In genomic region chr6:49151461-49151860, GRCh38 we compare ENCODE assay signal across 19 cellular contexts.
DNase-seq lines count a peak whose midpoint lies in the region; ATAC-seq and TF ChIP-seq lines count a peak whose summit lies in the region.
"Had no signal": no experiment of that assay in that cellular context is flagged by ENCODE, and none has a peak within 500 bp of the region (broad histone marks: within the 10 kb centered on the region; RNA-seq: fewer than 3 reads in every experiment).

No MANE protein-coding gene starts in this region.

- H3K4me1 ChIP-seq in trophoblast cell (ENCODE audit: control insufficient read depth in 1 of 2, insufficient read depth in 2 of 2, low read length in 2 of 2): no peaks in the 10 kb centered on the region
- H3K4me1 ChIP-seq: BE2C, Peyer's patch had no signal

- no peak for ATAC-seq in GM19328 (IDR thresholded peaks at IDR 0.05; ENCODE audit: unreplicated experiment)
- ATAC-seq: GM23338, HCT116, SK-N-SH treated with all-trans-retinoic acid at 6 μM for 48 hours had no signal

- H3K14ac ChIP-seq in trophoblast cell (ENCODE audit: low read length): no peak overlapping the region

- no peaks in the 10 kb centered on the region for H3K79me1 ChIP-seq in trophoblast cell (ENCODE audit: low read length)

- no peak overlapping the region for H3K18ac ChIP-seq in trophoblast cell (ENCODE audit: low read length)

- peaks cover 20% of the 10 kb centered on the region for H3K9me3 Mint-ChIP-seq in osteocyte (ENCODE audit: unreplicated experiment)

- H2AK5ac ChIP-seq in trophoblast cell (ENCODE audit: low read length): no peak overlapping the region

- no peak overlapping the region for H3K23ac ChIP-seq in trophoblast cell (ENCODE audit: low read length)

- POLR2A ChIA-PET in AG04450 (lab: Yijun Ruan, JAX): no interaction called here

- H3K79me2 ChIP-seq in trophoblast cell (ENCODE audit: control insufficient read depth, insufficient read depth, low read length, poor library complexity): no peaks in the 10 kb centered on the region

- TF ChIP-seq CTCF in AG04450 (IDR thresholded peaks at IDR 0.05; ENCODE audit: low read depth, low read length): no peak
- TF ChIP-seq CTCF in WI38 (IDR thresholded peaks at IDR 0.05; ENCODE audit: low read depth, low read length): no peak
- TF ChIP-seq CTCF in osteocyte (IDR thresholded peaks at IDR 0.05): no peak
- no peak for TF ChIP-seq CTCF in GM13976 (IDR thresholded peaks at IDR 0.05; ENCODE audit: borderline replicate concordance, control extremely low read depth, extremely low read depth, insufficient read depth, missing control alignments)

- peaks cover 4% of the 10 kb centered on the region for H3K36me3 Mint-ChIP-seq in osteocyte (ENCODE audit: unreplicated experiment)

- H3K27me3 Mint-ChIP-seq in osteocyte (ENCODE audit: unreplicated experiment): peaks cover 26% of the 10 kb centered on the region

- CTCF ChIA-PET in AG04450 (lab: Charles Lee): no interaction called here

- peak overlapping the region; percentile 45 for H3K27ac Mint-ChIP-seq in osteocyte (ENCODE audit: unreplicated experiment)
- H3K27ac Mint-ChIP-seq: GM23338 had no signal

- H3K9me3 ChIP-seq in AG04450 (ENCODE audit: control insufficient read depth, insufficient read depth, low read length): peaks cover 3% of the 10 kb centered on the region; the same call in 1 of the 2 replicates
- H3K9me3 ChIP-seq in trophoblast cell (ENCODE audit: insufficient read depth, low read depth, low read length): no peaks in the 10 kb centered on the region
- H3K9me3 ChIP-seq: BE2C, Peyer's patch had no signal

- DNase-seq in AG04450 (ENCODE audit: low read depth, low spot score) (peak; percentile 0), fibroblast of gingiva (ENCODE audit: low read depth) (peak; percentile 26), osteocyte (ENCODE audit: extremely low spot score, unreplicated experiment) (no peak), trophoblast cell (no peak), GM13976 (ENCODE audit: low spot score) (no peak)
- DNase-seq: 8988T, BE2C, NCI-H1105 treated with DMSO at 0.1 percent for 48 hours, NCI-H2029 treated with DMSO at 0.1 percent for 48 hours, NCI-H345, NCI-H524, NCI-H82, Peyer's patch had no signal

- H3K4me1 Mint-ChIP-seq in osteocyte (ENCODE audit: unreplicated experiment): peaks cover 15% of the 10 kb centered on the region

- H2AFZ ChIP-seq in trophoblast cell (ENCODE audit: insufficient read depth, low read length, poor library complexity): no peak overlapping the region
- H2AFZ ChIP-seq: GM23338 had no signal

- H3K27ac ChIP-seq in AG04450 (ENCODE audit: low read depth, low read length) (no peak overlapping the region), trophoblast cell (ENCODE audit: low read depth, low read length) (no peak overlapping the region)
- H3K27ac ChIP-seq: KMS-11, Peyer's patch had no signal

- no peaks in the 10 kb centered on the region for H3K36me3 ChIP-seq in trophoblast cell (ENCODE audit: control insufficient read depth in 1 of 2, insufficient read depth in 2 of 2, low read length in 2 of 2)
- H3K36me3 ChIP-seq: BE2C, Peyer's patch had no signal

- no peak overlapping the region for H3K4me3 Mint-ChIP-seq in osteocyte (ENCODE audit: unreplicated experiment)
- H3K4me3 Mint-ChIP-seq: GM23338 had no signal

- no peak overlapping the region for H3K4me2 ChIP-seq in trophoblast cell (ENCODE audit: low read length)
- H3K4me2 ChIP-seq: GM23338, KMS-11 had no signal

- H2BK12ac ChIP-seq in trophoblast cell (ENCODE audit: low read length): no peak overlapping the region

- no peak overlapping the region for H2BK120ac ChIP-seq in trophoblast cell (ENCODE audit: insufficient read depth, low read length, poor library complexity)

- in situ Hi-C loops in GM13976 (cut with MboI; ENCODE audit: low sequenced_read_pairs, unreplicated experiment): no loop called here

- H3K4ac ChIP-seq in trophoblast cell (ENCODE audit: low read depth, low read length): no peak overlapping the region

- H3K27me3 ChIP-seq in AG04450 (ENCODE audit: control insufficient read depth, insufficient read depth, low read length): no peaks in the 10 kb centered on the region
- no peaks in the 10 kb centered on the region for H3K27me3 ChIP-seq in trophoblast cell (ENCODE audit: insufficient read depth, low read length)
- H3K27me3 ChIP-seq: BE2C, Peyer's patch had no signal

- H3K4me3 ChIP-seq in AG04450 (ENCODE audit: low read depth, low read length) (no peak overlapping the region), WI38 (ENCODE audit: low read depth, low read length) (0 out of 2 replicates have a peak overlapping the region, but pooled peaks have one; percentile 10), trophoblast cell (ENCODE audit: low read depth, low read length) (no peak overlapping the region)
- H3K4me3 ChIP-seq: GM23338, Peyer's patch had no signal

- no peak overlapping the region for H4K91ac ChIP-seq in trophoblast cell (ENCODE audit: low read depth, low read length)

- H4K8ac ChIP-seq in trophoblast cell (ENCODE audit: low read depth, low read length): no peak overlapping the region

- no peak overlapping the region for H2BK5ac ChIP-seq in trophoblast cell (ENCODE audit: low read depth, low read length, poor library complexity)

- H3K9ac ChIP-seq in trophoblast cell (ENCODE audit: low read length): no peak overlapping the region
- H3K9ac ChIP-seq: KMS-11 had no signal

- H4K12ac ChIP-seq in trophoblast cell (ENCODE audit: low read depth, low read length): no peak overlapping the region

- no CpG with 5 or more reads among the region's 3 CpGs for WGBS in trophoblast cell (ENCODE audit: extremely low coverage, insufficient coverage, insufficient read length)

Comparison
In these comparisons a context has a peak if more than half of its experiments do, and no peak if none do; other contexts are left out.
1. DNase-seq: peak in AG04450 (single experiment) and fibroblast of gingiva (single experiment); none in osteocyte (single experiment), trophoblast cell (0 of 2) and GM13976 (single experiment).